Comparison of ENCODE assay signal across 20 cellular contexts in the genomic region with DNA sequence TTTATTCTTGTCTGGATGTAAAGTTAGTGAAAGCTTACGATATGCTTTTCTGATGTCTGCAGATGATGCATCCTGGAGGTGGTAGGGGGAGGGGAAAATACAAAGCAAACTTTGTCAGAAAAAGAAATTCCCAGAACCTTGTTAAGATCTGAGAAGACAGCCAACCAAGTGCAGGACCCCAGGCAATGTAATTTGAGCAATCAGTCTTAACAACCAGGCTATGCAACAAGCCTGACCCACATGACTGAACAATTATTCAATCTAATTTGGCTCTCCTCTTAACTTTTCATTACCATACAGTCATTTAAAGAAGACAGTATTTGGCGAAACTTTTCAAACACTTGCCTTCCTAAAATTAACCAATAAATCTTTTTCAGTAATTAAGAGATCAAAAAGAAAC.
DNase-seq lines count a peak whose midpoint lies in the region; FAIRE-seq and TF ChIP-seq lines count a peak whose summit lies in the region.
"Had no signal": no experiment of that assay in that cellular context is flagged by ENCODE, and none has a peak within 500 bp of the region (broad histone marks: within the 10 kb centered on the region; RNA-seq: fewer than 3 reads in every experiment).

No MANE protein-coding gene starts in this region.

- H3K79me2 ChIP-seq in astrocyte (ENCODE audit: insufficient read depth, low read length): peaks cover 16% of the 10 kb centered on the region

- DNase-seq in MCF 10A (ENCODE audit: unreplicated experiment) (peak; percentile 71), breast epithelium (ENCODE audit: low spot score in 2 of 2) (no peak), astrocyte (ENCODE audit: low read depth) (peak; percentile 61), islet precursor cell (peak; percentile 87), GM10266 (ENCODE audit: extremely low spot score) (no peak), MV-4-11 (lab: John Stamatoyannopoulos, UW) (no peak)
- no peak for DNase-seq in activated T-helper 1 cell treated with anti-CD3 and anti-CD28 coated beads, Interleukin-12 subunit alpha, Interleukin-12 subunit beta, Interleukin-2, Interleukin-4 antibody, amounts not matched to agents 30 ng/mL and 10 ng/mL and 1 ng/mL, durations not matched to agents 14 hours and 24 hours and 36 hours (ENCODE audit: low spot score)
- no peak for DNase-seq in activated T-cell treated with anti-CD3 and anti-CD28 coated beads, Interleukin-2, amount 50 U/mL, for 48 hours
- DNase-seq: effector memory CD4-positive, alpha-beta T cell; heart right ventricle; NCI-H1694; NCI-H510A treated with DMSO at 0.1 percent for 48 hours; right cardiac atrium; SIG-M5; stimulated activated naive B cell treated with anti-CD40 and anti-IgM and Interleukin-4, amounts not matched to agents 10 μg/mL and 1 μg/mL and 100 μg/mL, for 72 hours; tibial artery had no signal

- H3K9me3 Mint-ChIP-seq in MCF 10A (ENCODE audit: unreplicated experiment) (no peaks in the 10 kb centered on the region), astrocyte (ENCODE audit: unreplicated experiment) (peaks cover 1% of the 10 kb centered on the region)
- no peaks in the 10 kb centered on the region for H3K9me3 Mint-ChIP-seq in activated T-helper 1 cell treated with anti-CD3 and anti-CD28 coated beads, Interleukin-12 subunit alpha, Interleukin-12 subunit beta, Interleukin-2, Interleukin-4 antibody, amounts not matched to agents 30 ng/mL and 10 ng/mL and 1 ng/mL, durations not matched to agents 14 hours and 24 hours and 36 hours
- H3K9me3 Mint-ChIP-seq: activated T-helper 2 cell treated with anti-CD3 and anti-CD28 coated beads, Interferon-gamma antibody, Interleukin-2, Interleukin-4, amounts not matched to agents 10 μg/mL and 5 μg/mL and 100 μg/mL, durations not matched to agents 14 hours and 24 hours and 36 hours; central memory CD8-positive, alpha-beta T cell; stimulated activated naive B cell treated with anti-CD40 and anti-IgM and Interleukin-4, amounts not matched to agents 10 μg/mL and 1 μg/mL and 100 μg/mL, for 72 hours had no signal

- H2AFZ ChIP-seq in astrocyte (ENCODE audit: low read depth, low read length): no peak overlapping the region

- H3K27ac ChIP-seq in breast epithelium: no peak overlapping the region
- no peak overlapping the region for H3K27ac ChIP-seq in astrocyte (ENCODE audit: low read depth, low read length)
- H3K27ac ChIP-seq: C4-2B, heart right ventricle, tibial artery had no signal

- no peaks in the 10 kb centered on the region for H3K36me3 ChIP-seq in breast epithelium
- H3K36me3 ChIP-seq in astrocyte (ENCODE audit: insufficient read depth, low read length): no peaks in the 10 kb centered on the region
- H3K36me3 ChIP-seq: heart right ventricle, tibial artery had no signal

- H4K20me1 ChIP-seq in astrocyte (ENCODE audit: insufficient read depth, low read length): no peaks in the 10 kb centered on the region

- H3K9ac ChIP-seq in astrocyte (ENCODE audit: low read length): no peak overlapping the region

- H3K4me1 Mint-ChIP-seq in MCF 10A (ENCODE audit: insufficient read depth, unreplicated experiment): peaks cover 14% of the 10 kb centered on the region
- H3K4me1 Mint-ChIP-seq in astrocyte (ENCODE audit: low read depth, unreplicated experiment): peaks cover 28% of the 10 kb centered on the region
- no peaks in the 10 kb centered on the region for H3K4me1 Mint-ChIP-seq in activated T-helper 1 cell treated with anti-CD3 and anti-CD28 coated beads, Interleukin-12 subunit alpha, Interleukin-12 subunit beta, Interleukin-2, Interleukin-4 antibody, amounts not matched to agents 30 ng/mL and 10 ng/mL and 1 ng/mL, durations not matched to agents 14 hours and 24 hours and 36 hours (ENCODE audit: low read depth)
- H3K4me1 Mint-ChIP-seq: stimulated activated naive B cell treated with anti-CD40 and anti-IgM and Interleukin-4, amounts not matched to agents 10 μg/mL and 1 μg/mL and 100 μg/mL, for 72 hours had no signal

- H3K27me3 Mint-ChIP-seq in MCF 10A (ENCODE audit: insufficient read depth, unreplicated experiment): no peaks in the 10 kb centered on the region
- no peaks in the 10 kb centered on the region for H3K27me3 Mint-ChIP-seq in astrocyte (ENCODE audit: low read depth, unreplicated experiment)
- no peaks in the 10 kb centered on the region for H3K27me3 Mint-ChIP-seq in activated T-helper 1 cell treated with anti-CD3 and anti-CD28 coated beads, Interleukin-12 subunit alpha, Interleukin-12 subunit beta, Interleukin-2, Interleukin-4 antibody, amounts not matched to agents 30 ng/mL and 10 ng/mL and 1 ng/mL, durations not matched to agents 14 hours and 24 hours and 36 hours (ENCODE audit: insufficient read depth)
- H3K27me3 Mint-ChIP-seq: central memory CD8-positive, alpha-beta T cell; stimulated activated naive B cell treated with anti-CD40 and anti-IgM and Interleukin-4, amounts not matched to agents 10 μg/mL and 1 μg/mL and 100 μg/mL, for 72 hours had no signal

- H3K4me3 ChIP-seq in breast epithelium: no peak overlapping the region
- no peak overlapping the region for H3K4me3 ChIP-seq in astrocyte (ENCODE audit: insufficient read depth, low read depth, low read length)
- H3K4me3 ChIP-seq: heart right ventricle, tibial artery had no signal

- H3K27me3 ChIP-seq in breast epithelium (no peaks in the 10 kb centered on the region), astrocyte (ENCODE audit: insufficient read depth, low read length) (no peaks in the 10 kb centered on the region)
- H3K27me3 ChIP-seq: heart right ventricle, tibial artery had no signal

- H3K9me3 ChIP-seq in breast epithelium (no peaks in the 10 kb centered on the region), astrocyte (ENCODE audit: insufficient read depth, low read depth, low read length) (no peaks in the 10 kb centered on the region)
- H3K9me3 ChIP-seq: heart right ventricle, tibial artery had no signal

- POLR2A ChIA-PET in MCF 10A (lab: Yijun Ruan, JAX): interaction anchor here (1.5 to 2.8 kb wide), 2 partner anchors 18 to 401 kb away, joined by 8 read pairs; no protein-coding TSS in a partner anchor

- CTCF ChIA-PET in MCF 10A (lab: Yijun Ruan, JAX): no interaction called here

- peak overlapping the region; percentile 27 for H3K27ac Mint-ChIP-seq in MCF 10A (ENCODE audit: low read depth, unreplicated experiment)
- peak overlapping the region; percentile 89 for H3K27ac Mint-ChIP-seq in astrocyte (ENCODE audit: unreplicated experiment)
- H3K27ac Mint-ChIP-seq in activated T-helper 1 cell treated with anti-CD3 and anti-CD28 coated beads, Interleukin-12 subunit alpha, Interleukin-12 subunit beta, Interleukin-2, Interleukin-4 antibody, amounts not matched to agents 30 ng/mL and 10 ng/mL and 1 ng/mL, durations not matched to agents 14 hours and 24 hours and 36 hours: no peak overlapping the region
- H3K27ac Mint-ChIP-seq: activated T-helper 2 cell treated with anti-CD3 and anti-CD28 coated beads, Interferon-gamma antibody, Interleukin-2, Interleukin-4, amounts not matched to agents 10 μg/mL and 5 μg/mL and 100 μg/mL, durations not matched to agents 14 hours and 24 hours and 36 hours; stimulated activated naive B cell treated with anti-CD40 and anti-IgM and Interleukin-4, amounts not matched to agents 10 μg/mL and 1 μg/mL and 100 μg/mL, for 72 hours had no signal

- no peak for TF ChIP-seq CTCF in MCF 10A (IDR thresholded peaks at IDR 0.05; ENCODE audit: unreplicated experiment)
- TF ChIP-seq CTCF in breast epithelium (IDR thresholded peaks at IDR 0.05): no peak
- TF ChIP-seq CTCF in astrocyte (IDR thresholded peaks at IDR 0.05; ENCODE audit: insufficient read depth, low read depth, low read length): no peak
- TF ChIP-seq CTCF in GM10266 (IDR thresholded peaks at IDR 0.05; ENCODE audit: control insufficient read depth, insufficient read depth, low read depth, missing control alignments): no peak

- TF ChIP-seq POLR2A in breast epithelium (IDR thresholded peaks at IDR 0.05): no peak

- peak overlapping the region; percentile 49 for H3K4me2 ChIP-seq in astrocyte (ENCODE audit: low read length)

- FAIRE-seq in astrocyte (lab: Jason Lieb, UNC): no peak
- FAIRE-seq: A204.1 had no signal

- H3K4me3 Mint-ChIP-seq in MCF 10A (ENCODE audit: unreplicated experiment): peak overlapping the region; percentile 46
- peak overlapping the region; percentile 88 for H3K4me3 Mint-ChIP-seq in astrocyte (ENCODE audit: unreplicated experiment)
- H3K4me3 Mint-ChIP-seq in activated T-helper 1 cell treated with anti-CD3 and anti-CD28 coated beads, Interleukin-12 subunit alpha, Interleukin-12 subunit beta, Interleukin-2, Interleukin-4 antibody, amounts not matched to agents 30 ng/mL and 10 ng/mL and 1 ng/mL, durations not matched to agents 14 hours and 24 hours and 36 hours: no peak overlapping the region
- H3K4me3 Mint-ChIP-seq: central memory CD8-positive, alpha-beta T cell; stimulated activated naive B cell treated with anti-CD40 and anti-IgM and Interleukin-4, amounts not matched to agents 10 μg/mL and 1 μg/mL and 100 μg/mL, for 72 hours had no signal

- intact Hi-C loops in MCF 10A (cut with micrococcal nuclease): no loop called here
- intact Hi-C loops in breast epithelium (cut with DNase I; ENCODE audit: low total_unique reads): no loop called here
- intact Hi-C loops in activated T-helper 1 cell treated with anti-CD3 and anti-CD28 coated beads, Interleukin-12 subunit alpha, Interleukin-12 subunit beta, Interleukin-2, Interleukin-4 antibody, amounts not matched to agents 30 ng/mL and 10 ng/mL and 1 ng/mL, durations not matched to agents 14 hours and 24 hours and 36 hours (cut with micrococcal nuclease): no loop called here

- BruUV-seq in MCF 10A (replicated peaks; lab: Mats Ljungman, UMichigan): no TSS peak

- H3K36me3 Mint-ChIP-seq in MCF 10A (ENCODE audit: insufficient read depth, unreplicated experiment) (peaks cover 4% of the 10 kb centered on the region), astrocyte (ENCODE audit: low read depth, unreplicated experiment) (no peaks in the 10 kb centered on the region)
- H3K36me3 Mint-ChIP-seq in activated T-helper 1 cell treated with anti-CD3 and anti-CD28 coated beads, Interleukin-12 subunit alpha, Interleukin-12 subunit beta, Interleukin-2, Interleukin-4 antibody, amounts not matched to agents 30 ng/mL and 10 ng/mL and 1 ng/mL, durations not matched to agents 14 hours and 24 hours and 36 hours (ENCODE audit: low read depth): no peaks in the 10 kb centered on the region

- H3K4me1 ChIP-seq in breast epithelium (no peaks in the 10 kb centered on the region), astrocyte (ENCODE audit: insufficient read depth, low read length) (peaks cover 27% of the 10 kb centered on the region)

Comparison
In these comparisons a context has a peak if more than half of its experiments do, and no peak if none do; other contexts are left out.
1. DNase-seq: peak in MCF 10A (single experiment), astrocyte (single experiment) and islet precursor cell (single experiment); none in breast epithelium (0 of 2), activated T-helper 1 cell treated with anti-CD3 and anti-CD28 coated beads, Interleukin-12 subunit alpha, Interleukin-12 subunit beta, Interleukin-2, Interleukin-4 antibody, amounts not matched to agents 30 ng/mL and 10 ng/mL and 1 ng/mL, durations not matched to agents 14 hours and 24 hours and 36 hours (single experiment), GM10266 (single experiment), activated T-cell treated with anti-CD3 and anti-CD28 coated beads, Interleukin-2, amount 50 U/mL, for 48 hours (0 of 2) and MV-4-11 (single experiment).